16 cellular contexts compared by ENCODE assay signal in genomic region chr21:22711636-22712035, GRCh38.
"Had no signal": no experiment of that assay in that cellular context is flagged by ENCODE, and none has a peak within 500 bp of the region (broad histone marks: within the 10 kb centered on the region; RNA-seq: fewer than 3 reads in every experiment).

No MANE protein-coding gene starts in this region.

- H3K9me3 Mint-ChIP-seq: naive B cell had no signal

- H3K79me2 ChIP-seq: hepatocyte had no signal

- H3K27ac Mint-ChIP-seq: endodermal cell; naive B cell; neural progenitor cell; stimulated activated effector memory CD8-positive, alpha-beta T cell treated with anti-CD3 and anti-CD28 coated beads, Interleukin-12 subunit alpha, Interleukin-12 subunit beta, amount 100 ng/mL, for 72 hours had no signal

- DNase-seq: activated CD4-positive, CD25-positive, alpha-beta regulatory T cell treated with anti-CD3 and anti-CD28 coated beads, Interleukin-2, amount 50 U/mL, for 72 hours; activated naive CD4-positive, alpha-beta T cell treated with Interleukin-2 at 50 U/mL for 16 hours; activated T-cell treated with anti-CD3 and anti-CD28 coated beads for 4 hours; dorsolateral prefrontal cortex; endodermal cell; islet precursor cell; naive B cell; ovary; stimulated activated CD4-positive, alpha-beta T cell treated with anti-CD3 and anti-CD28 coated beads, Interleukin-12 subunit alpha, Interleukin-12 subunit beta, amount 100 ng/mL, for 4 hours; stimulated activated CD4-positive, alpha-beta T cell treated with anti-CD3 and anti-CD28 coated beads, Interleukin-2, amount 100 ng/mL, for 24 hours had no signal

- H3K9ac ChIP-seq: neural progenitor cell had no signal

- H3K36me3 Mint-ChIP-seq: naive B cell; neural progenitor cell; stimulated activated effector memory CD8-positive, alpha-beta T cell treated with anti-CD3 and anti-CD28 coated beads, Interleukin-12 subunit alpha, Interleukin-12 subunit beta, amount 100 ng/mL, for 72 hours had no signal

- H3K27me3 ChIP-seq: ascending aorta, breast epithelium, dorsolateral prefrontal cortex, hepatocyte, neural progenitor cell, ovary had no signal

- H3K9me3 ChIP-seq: ascending aorta, breast epithelium, ovary, thoracic aorta had no signal

- H2AFZ ChIP-seq: hepatocyte, neural progenitor cell had no signal

- H3K36me3 ChIP-seq: ascending aorta, breast epithelium, neural progenitor cell, ovary, thoracic aorta had no signal

- ATAC-seq: stimulated activated effector memory CD8-positive, alpha-beta T cell treated with anti-CD3 and anti-CD28 coated beads, Interleukin-12 subunit alpha, Interleukin-12 subunit beta, amount 100 ng/mL, for 72 hours had no signal

- H3K4me1 ChIP-seq: ascending aorta, breast epithelium, neural progenitor cell had no signal

- H3K4me3 ChIP-seq: ascending aorta, breast epithelium, dorsolateral prefrontal cortex, hepatocyte, neural progenitor cell, ovary, thoracic aorta had no signal

- H3K4me3 Mint-ChIP-seq: endodermal cell; naive B cell; neural progenitor cell; stimulated activated effector memory CD8-positive, alpha-beta T cell treated with anti-CD3 and anti-CD28 coated beads, Interleukin-12 subunit alpha, Interleukin-12 subunit beta, amount 100 ng/mL, for 72 hours had no signal

- H3K27me3 Mint-ChIP-seq: naive B cell had no signal

- H3K4me1 Mint-ChIP-seq: endodermal cell; naive B cell; neural progenitor cell; stimulated activated effector memory CD8-positive, alpha-beta T cell treated with anti-CD3 and anti-CD28 coated beads, Interleukin-12 subunit alpha, Interleukin-12 subunit beta, amount 100 ng/mL, for 72 hours had no signal

- H3K4me2 ChIP-seq: hepatocyte, neural progenitor cell had no signal

- H3K27ac ChIP-seq: ascending aorta, breast epithelium, dorsolateral prefrontal cortex, hepatocyte, neural progenitor cell, ovary, thoracic aorta had no signal
